ENCODE assay signal across 8 cellular contexts in genomic region chr6:33312361-33313104, GRCh38. TPM values are rescaled to one million over a fixed set of nuclear protein-coding genes. Genes with fewer than 3 reads are reported as not detected.
DNase-seq lines count a peak whose midpoint lies in the region; TF ChIP-seq lines count a peak whose summit lies in the region.

No MANE protein-coding gene starts in this region.

- WGBS in tibial nerve, 2 donors: 6 to 10% methylated on average over 28 to 29 of the region's 29 CpGs

- TF ChIP-seq POLR2A in tibial nerve (IDR thresholded peaks at IDR 0.05): no peak

- peaks cover 32% of the 10 kb centered on the region for H3F3A ChIP-seq in MM.1S (ENCODE audit: insufficient read depth, low read length)

- H3K4me3 ChIP-seq in MM.1S (ENCODE audit: low read length) (peak overlapping the region; percentile 94), osteoblast (ENCODE audit: insufficient read depth, low read length) (peak overlapping the region; percentile 99), tibial nerve (peak overlapping the region; percentile 68 to 88 (median 78))

- H3K27ac ChIP-seq in MM.1S (ENCODE audit: low read length) (peak overlapping the region; percentile 99), osteoblast (ENCODE audit: low read depth, low read length) (peak overlapping the region; percentile 95), tibial nerve (peak overlapping the region; percentile 85 to 98 (median 95))

- TF ChIP-seq EP300 in tibial nerve (IDR thresholded peaks at IDR 0.05): no peak

- peak overlapping the region; percentile 94 for H3K4me3 Mint-ChIP-seq in glutamatergic neuron (ENCODE audit: unreplicated experiment)

- peak overlapping the region; percentile 90 for H3K9ac ChIP-seq in MM.1S (ENCODE audit: low read length)

- H3K36me3 ChIP-seq in MM.1S (replicated peaks; ENCODE audit: insufficient read depth, low read length): no peaks in the 10 kb centered on the region; the same call in 1 of the 2 replicates
- H3K36me3 ChIP-seq in osteoblast (ENCODE audit: insufficient read depth, low read length): peaks cover 7% of the 10 kb centered on the region
- H3K36me3 ChIP-seq in tibial nerve: peaks cover 0 to 29% (median 0%) of the 10 kb centered on the region in 3 donors

- H3K27me3 Mint-ChIP-seq in glutamatergic neuron (ENCODE audit: unreplicated experiment): peaks cover 10% of the 10 kb centered on the region

- DNase-seq in NCI-H2107 treated with DMSO at 0.1 percent for 48 hours (lab: John Stamatoyannopoulos, UW; ENCODE audit: unreplicated experiment) (peak; percentile 90), NCI-H2107 (lab: John Stamatoyannopoulos, UW) (no peak), MM.1S (peak; percentile 93), SK-N-DZ (ENCODE audit: low spot score) (peak; percentile 40), glutamatergic neuron (peak; percentile 32), osteoblast (ENCODE audit: insufficient read length, low spot score, missing footprints) (peak; percentile 86), tibial nerve (ENCODE audit: low spot score in 2 of 2) (peak; percentile 61 to 67)
- DNase-seq in activated naive CD4-positive, alpha-beta T cell treated with anti-CD3 and anti-CD28 coated beads, Interleukin-2, amount 50 U/mL, for 16 hours: peak; percentile 87

- peaks cover 9% of the 10 kb centered on the region for H3K4me1 Mint-ChIP-seq in glutamatergic neuron (ENCODE audit: low read depth, unreplicated experiment)

- H3K4me1 ChIP-seq in MM.1S (ENCODE audit: low read length) (peaks cover 23% of the 10 kb centered on the region), osteoblast (ENCODE audit: insufficient read depth, low read length) (peaks cover 22% of the 10 kb centered on the region), tibial nerve (peaks cover 0 to 54% (median 29%) of the 10 kb centered on the region in 4 donors)

- no peak overlapping the region for H2AFZ ChIP-seq in MM.1S (ENCODE audit: low read length)
- H2AFZ ChIP-seq in osteoblast (ENCODE audit: low read length): no peak overlapping the region

- H3K9me3 Mint-ChIP-seq in glutamatergic neuron (ENCODE audit: unreplicated experiment): peaks cover 2% of the 10 kb centered on the region

- TF ChIP-seq CTCF in MM.1S (IDR thresholded peaks at IDR 0.05; ENCODE audit: low read length) (peak; percentile 30), glutamatergic neuron (IDR thresholded peaks at IDR 0.05; ENCODE audit: partially characterized antibody, unreplicated experiment) (no peak), osteoblast (IDR thresholded peaks at IDR 0.05; ENCODE audit: extremely low read depth, low read depth, low read length) (no peak), tibial nerve (IDR thresholded peaks at IDR 0.05) (no peak)

- H3K4me2 ChIP-seq in MM.1S (ENCODE audit: low read depth, low read length) (peak overlapping the region; percentile 80), osteoblast (ENCODE audit: insufficient read depth, low read length) (peak overlapping the region; percentile 87)

- no peaks in the 10 kb centered on the region for H3K9me2 ChIP-seq in MM.1S (replicated peaks; ENCODE audit: insufficient read depth, low read length)

- H3K79me2 ChIP-seq in MM.1S (ENCODE audit: low read length) (peaks cover 92% of the 10 kb centered on the region), osteoblast (ENCODE audit: insufficient read depth, low read length) (peaks cover 63% of the 10 kb centered on the region)

- no peaks in the 10 kb centered on the region for H3K27me3 ChIP-seq in MM.1S (replicated peaks; ENCODE audit: insufficient read depth, low read length)
- H3K27me3 ChIP-seq in osteoblast (ENCODE audit: insufficient read depth, low read length): no peaks in the 10 kb centered on the region
- H3K27me3 ChIP-seq in tibial nerve: no peaks in the 10 kb centered on the region

- H3K27ac Mint-ChIP-seq in glutamatergic neuron (ENCODE audit: unreplicated experiment): no peak overlapping the region

- H3K9me3 ChIP-seq in MM.1S (replicated peaks; ENCODE audit: insufficient read depth, low read length) (no peaks in the 10 kb centered on the region), osteoblast (ENCODE audit: low read depth, low read length) (no peaks in the 10 kb centered on the region), tibial nerve (no peaks in the 10 kb centered on the region)

- H3K36me3 Mint-ChIP-seq in glutamatergic neuron (ENCODE audit: unreplicated experiment): no peaks in the 10 kb centered on the region

- H4K20me1 ChIP-seq in MM.1S (ENCODE audit: insufficient read depth, low read length): 0 out of 2 replicates have a peak, but pooled peaks cover 7% of the 10 kb centered on the region
- H4K20me1 ChIP-seq in osteoblast (ENCODE audit: insufficient read depth, low read length): peaks cover 27% of the 10 kb centered on the region

RNA-seq across cellular contexts. Expression of gene TAPBP, which starts 1.3 kb away (rescaled TPM):
- polyA plus RNA-seq in SK-N-DZ (2014; cell fraction: cytosol; rRNA removed): 5.8 and 7.1 TPM in 2 replicates
- polyA plus RNA-seq in SK-N-DZ (2014; cell fraction: nucleus; rRNA removed): 1.8 and 4.9 TPM in 2 replicates
- total RNA-seq in glutamatergic neuron (ENCODE audit: unreplicated experiment) (4.7 TPM), osteoblast (90.2 and 92.6 TPM in 2 replicates), tibial nerve (10 to 100 TPM; 71.2 to 91.8 (median 89.7) TPM)

RNA-seq across cellular contexts. Expression of gene ZBTB22, which starts 5.0 kb away (rescaled TPM):
- polyA plus RNA-seq in SK-N-DZ (2014; cell fraction: cytosol; rRNA removed): 9.8 and 11.2 TPM in 2 replicates
- polyA plus RNA-seq in SK-N-DZ (2014; cell fraction: nucleus; rRNA removed): 4.3 and 8.8 TPM in 2 replicates
- total RNA-seq in glutamatergic neuron (ENCODE audit: unreplicated experiment): 21.7 TPM
- total RNA-seq in osteoblast: 18.6 and 19.5 TPM in 2 replicates
- total RNA-seq in tibial nerve: 10 to 100 TPM; 13.8 to 21.6 (median 17.5) TPM

RNA-seq across cellular contexts. Expression of gene DAXX, which starts 10.2 kb away (rescaled TPM):
- 88.3 and 124 TPM in 2 replicates for polyA plus RNA-seq in SK-N-DZ (2014; cell fraction: cytosol; rRNA removed)
- 97.7 and 110 TPM in 2 replicates for polyA plus RNA-seq in SK-N-DZ (2014; cell fraction: nucleus; rRNA removed)
- 37.1 TPM for total RNA-seq in glutamatergic neuron (ENCODE audit: unreplicated experiment)
- 32.7 and 39.4 TPM in 2 replicates for total RNA-seq in osteoblast
- 10 to 100 TPM; 24.9 to 45.4 (median 36.6) TPM for total RNA-seq in tibial nerve

RNA-seq across cellular contexts. Expression of gene RGL2, which starts 13.8 kb away (rescaled TPM):
- 48.0 and 48.5 TPM in 2 replicates for polyA plus RNA-seq in SK-N-DZ (2014; cell fraction: cytosol; rRNA removed)
- 254 and 277 TPM in 2 replicates for polyA plus RNA-seq in SK-N-DZ (2014; cell fraction: nucleus; rRNA removed)
- total RNA-seq in glutamatergic neuron (ENCODE audit: unreplicated experiment) (61.3 TPM), osteoblast (33.9 and 35.5 TPM in 2 replicates), tibial nerve (10 to 100 TPM; 33.1 to 49.8 (median 43.7) TPM)

RNA-seq across cellular contexts. Expression of gene PFDN6, which starts 23.1 kb away (rescaled TPM):
- polyA plus RNA-seq in SK-N-DZ (2014; cell fraction: cytosol; rRNA removed): 107 and 170 TPM in 2 replicates
- 81.3 and 118 TPM in 2 replicates for polyA plus RNA-seq in SK-N-DZ (2014; cell fraction: nucleus; rRNA removed)
- total RNA-seq in glutamatergic neuron (ENCODE audit: unreplicated experiment) (69.7 TPM), osteoblast (14.1 and 15.9 TPM in 2 replicates), tibial nerve (10 to 100 TPM; 12.4 to 48.7 (median 21.0) TPM)

Comparison
In these comparisons a context has a peak if more than half of its experiments do, and no peak if none do; other contexts are left out.
1. RNA of gene TAPBP, which starts 1.3 kb away (total RNA-seq): 90.2 to 92.6 TPM in osteoblast and 71.2 to 91.8 TPM in tibial nerve; 4.7 TPM in glutamatergic neuron (single experiment); every median in the first group is over 10 times any median in the second.
2. Peak in every context shown above with its lines, with median percentiles within 50 percentile points of each other: H3K27ac ChIP-seq and H3K4me3 ChIP-seq.